1 cellular context compared by ENCODE assay signal in the genomic region with DNA sequence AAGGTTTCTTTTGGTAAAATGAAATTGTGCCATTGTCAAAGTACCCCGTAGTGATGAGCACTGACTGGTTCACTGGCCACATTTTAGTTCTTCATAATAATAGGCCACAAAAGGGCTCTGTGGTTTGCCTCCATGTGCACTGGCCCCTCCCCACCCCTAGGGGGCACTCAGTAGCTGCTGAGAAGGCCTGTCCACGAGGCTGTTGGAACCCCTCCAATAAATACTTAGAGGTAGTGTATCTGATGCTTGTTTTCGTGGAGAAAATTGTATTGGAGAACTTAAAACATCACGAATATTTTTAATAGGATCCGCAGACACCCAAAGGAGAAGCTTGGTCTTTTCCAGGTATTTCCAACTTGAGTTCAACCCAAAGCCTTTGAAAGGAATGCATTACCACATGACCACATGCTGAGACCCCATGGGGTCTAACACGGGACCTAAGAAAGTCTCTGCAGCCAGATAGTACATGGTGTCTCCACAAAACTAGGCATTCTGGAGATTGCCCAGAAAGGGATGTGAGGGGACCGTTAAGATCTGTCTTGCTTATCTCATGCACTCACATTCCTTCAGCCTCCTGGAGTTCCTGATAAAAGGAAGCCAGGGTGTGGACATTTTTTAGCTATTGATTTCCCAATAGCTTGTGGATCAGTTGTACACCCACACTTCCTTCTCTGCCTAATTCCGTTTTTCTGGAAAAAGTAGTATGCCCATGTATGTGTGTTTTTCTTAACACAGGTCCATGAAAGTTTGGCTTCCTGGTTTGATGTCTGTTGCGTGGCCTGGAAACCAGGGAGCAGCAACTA.
TF ChIP-seq lines count a peak whose summit lies in the region.

No MANE protein-coding gene starts in this region.

TF ChIP-seq in GM23338, 12 proteins besides CTCF, POLR2A, EP300 and RAD21 (continued from another document):
- TF ChIP-seq ZNF462 (CRISPR knock-in tag; IDR thresholded peaks at IDR 0.05) (no peak), STAT1 (IDR thresholded peaks at IDR 0.05; ENCODE audit: unreplicated experiment) (no peak), CREB1 (CRISPR knock-in tag; IDR thresholded peaks at IDR 0.05; ENCODE audit: low read depth) (no peak), REST (IDR thresholded peaks at IDR 0.05; ENCODE audit: unreplicated experiment) (no peak), JUNB (IDR thresholded peaks at IDR 0.05; ENCODE audit: unreplicated experiment) (no peak), EZH2 (IDR thresholded peaks at IDR 0.05; ENCODE audit: low read depth, unreplicated experiment) (no peak)
